ENCODE assay signal across 23 cellular contexts in the genomic region with DNA sequence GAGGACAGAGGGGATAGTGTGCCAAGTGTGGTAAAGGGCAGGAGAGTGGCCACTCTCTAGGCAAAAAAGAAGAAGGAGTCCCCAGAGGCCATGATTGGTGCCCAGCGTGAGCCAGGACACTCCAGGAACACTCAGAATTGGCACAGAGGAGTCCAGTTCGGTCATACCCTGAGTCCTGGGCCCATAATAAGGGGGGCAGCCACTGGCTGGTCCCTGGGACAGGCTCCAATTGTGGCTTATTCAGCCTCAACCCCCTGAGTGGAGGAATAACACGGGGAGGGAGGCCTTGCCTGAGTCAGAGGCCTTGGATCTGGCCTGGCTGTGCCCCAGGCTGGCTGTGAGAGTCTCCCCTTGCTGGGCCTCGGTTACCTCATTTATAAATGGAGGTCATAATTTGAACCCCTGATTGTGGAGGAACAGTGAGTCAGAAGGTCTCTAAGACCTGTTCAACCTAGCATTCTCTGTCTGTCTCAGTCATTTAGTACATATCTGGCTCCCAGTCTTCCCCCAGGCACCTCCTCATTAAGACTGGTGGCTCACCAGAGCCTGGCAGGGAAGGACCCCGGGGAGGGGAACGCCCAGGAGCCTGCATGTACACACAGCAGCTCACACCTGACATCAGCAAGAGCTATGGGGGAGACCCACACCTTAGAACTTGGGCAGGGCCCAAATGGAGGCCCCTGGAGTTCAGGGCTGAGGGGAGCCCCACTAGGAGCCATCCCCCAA.
DNase-seq lines count a peak whose midpoint lies in the region; TF ChIP-seq lines count a peak whose summit lies in the region.
"Had no signal": no experiment of that assay in that cellular context is flagged by ENCODE, and none has a peak within 500 bp of the region (broad histone marks: within the 10 kb centered on the region; RNA-seq: fewer than 3 reads in every experiment).

No MANE protein-coding gene starts in this region.

- H3K36me3 Mint-ChIP-seq in H9 (ENCODE audit: insufficient read depth in 1 of 3, low read depth in 3 of 3) = no peaks in the 10 kb centered on the region
- H3K36me3 Mint-ChIP-seq in activated CD4-positive, alpha-beta memory T cell treated with anti-CD3 and anti-CD28 coated beads, Interleukin-2, amount 10 ng/mL, durations not matched to agents 7 days and 5 days (ENCODE audit: low read depth) = no peaks in the 10 kb centered on the region
- H3K36me3 Mint-ChIP-seq: activated CD8-positive, alpha-beta memory T cell treated with anti-CD3 and anti-CD28 coated beads, Interleukin-2, amount 10 ng/mL, durations not matched to agents 7 days and 5 days; neural progenitor cell had no signal

- no peaks in the 10 kb centered on the region for H3K79me1 ChIP-seq in H9 (ENCODE audit: insufficient read depth, low read depth, low read length, poor library complexity, severe bottlenecking)

- H3K27me3 ChIP-seq in H9 (ENCODE audit: insufficient read depth, low read length) = no peaks in the 10 kb centered on the region
- no peaks in the 10 kb centered on the region for H3K27me3 ChIP-seq in H7 (ENCODE audit: control insufficient read depth, insufficient read depth, low read length)
- H3K27me3 ChIP-seq: brain microvascular endothelial cell, neural progenitor cell, SJCRH30 had no signal

- no peaks in the 10 kb centered on the region for H4K20me1 ChIP-seq in H9 (ENCODE audit: control insufficient read depth, insufficient read depth, insufficient read length)

- H3K23ac ChIP-seq in H9 (ENCODE audit: insufficient read length, low read depth, low read length) = no peak overlapping the region

- no peak overlapping the region for H3K4me3 ChIP-seq in H7 (ENCODE audit: insufficient read depth, low read depth, low read length)
- H3K4me3 ChIP-seq: heart right ventricle, neural progenitor cell, SJCRH30, thoracic aorta had no signal

- H3K4me2 ChIP-seq in H9 (ENCODE audit: insufficient read depth, insufficient read length, low read length) = no peak overlapping the region
- H3K4me2 ChIP-seq: neural progenitor cell had no signal

- no peak overlapping the region for H2BK5ac ChIP-seq in H9 (ENCODE audit: insufficient read length, low read length)

- no peaks in the 10 kb centered on the region for H3K23me2 ChIP-seq in H9 (ENCODE audit: insufficient read length, low read depth, low read length, poor library complexity, severe bottlenecking)

- no peaks in the 10 kb centered on the region for H3K4me1 ChIP-seq in H9 (ENCODE audit: insufficient read depth, low read length)
- H3K4me1 ChIP-seq: heart right ventricle, SJCRH30 had no signal

- no peak overlapping the region for H3K56ac ChIP-seq in H9 (ENCODE audit: insufficient read length, low read depth, low read length)

- TF ChIP-seq CTCF in H9 (conservative IDR thresholded peaks at IDR 0.05) = no peak

- H3K36me3 ChIP-seq in H7 (replicated peaks; ENCODE audit: control insufficient read depth, insufficient read depth, low read length) = no peaks in the 10 kb centered on the region
- H3K36me3 ChIP-seq: brain microvascular endothelial cell, heart right ventricle, neural progenitor cell, SJCRH30, thoracic aorta had no signal

- H3K27me3 Mint-ChIP-seq in H9 (ENCODE audit: low read depth) = peaks cover 4% of the 10 kb centered on the region
- peaks cover 9% of the 10 kb centered on the region for H3K27me3 Mint-ChIP-seq in activated CD4-positive, alpha-beta memory T cell treated with anti-CD3 and anti-CD28 coated beads, Interleukin-2, amount 10 ng/mL, durations not matched to agents 7 days and 5 days

- H2AK5ac ChIP-seq in H9 (ENCODE audit: insufficient read length, low read length) = no peak overlapping the region

- CTCF ChIA-PET in activated CD4-positive, alpha-beta memory T cell treated with anti-CD3 and anti-CD28 coated beads, Interleukin-2, amount 10 ng/mL, durations not matched to agents 7 days and 5 days (lab: Charles Lee) = no interaction called here

- no peak overlapping the region for H3K4ac ChIP-seq in H9 (ENCODE audit: low read depth, low read length)

- H2BK20ac ChIP-seq in H9 (ENCODE audit: low read depth, low read length, poor library complexity, severe bottlenecking) = no peak overlapping the region

- no peak overlapping the region for H3K9ac ChIP-seq in H9 (ENCODE audit: extremely low read depth, insufficient read length, low read length)
- H3K9ac ChIP-seq: neural progenitor cell had no signal

- POLR2A ChIA-PET in activated CD4-positive, alpha-beta memory T cell treated with anti-CD3 and anti-CD28 coated beads, Interleukin-2, amount 10 ng/mL, durations not matched to agents 7 days and 5 days (lab: Charles Lee) = no interaction called here

- no peak overlapping the region for H2BK120ac ChIP-seq in H9 (ENCODE audit: low read depth, low read length, poor library complexity, severe bottlenecking)

- H3K27ac ChIP-seq in H9 (ENCODE audit: insufficient read length, low read depth, low read length) (no peak overlapping the region), angular gyrus (ENCODE audit: low read depth, low read length) (peak overlapping the region; percentile 29)
- H3K27ac ChIP-seq: brain microvascular endothelial cell, heart right ventricle, neural progenitor cell, SJCRH30, thoracic aorta had no signal

- no peak overlapping the region for H3T11ph ChIP-seq in H9 (ENCODE audit: low read length)

- H2BK15ac ChIP-seq in H9 (ENCODE audit: low read depth, low read length) = no peak overlapping the region

- no peak overlapping the region for H4K8ac ChIP-seq in H9 (replicated peaks; ENCODE audit: insufficient read length, low read depth, low read length)

- H3K79me2 ChIP-seq in H9 (ENCODE audit: insufficient read depth, low read length) = no peaks in the 10 kb centered on the region

- H3K14ac ChIP-seq in H9 (ENCODE audit: insufficient read depth, low read length) = peak overlapping the region; percentile 8; the same call in 1 of the 2 replicates

- no peak overlapping the region for H4K91ac ChIP-seq in H9 (ENCODE audit: insufficient read length, low read depth, low read length)

- no peaks in the 10 kb centered on the region for H3K9me3 Mint-ChIP-seq in H9
- no peaks in the 10 kb centered on the region for H3K9me3 Mint-ChIP-seq in activated CD4-positive, alpha-beta memory T cell treated with anti-CD3 and anti-CD28 coated beads, Interleukin-2, amount 10 ng/mL, durations not matched to agents 7 days and 5 days

- WGBS in H9 (ENCODE audit: extremely low coverage, insufficient read length, low lambda C conversion rate) = no CpG with 5 or more reads among the region's 6 CpGs

- H3K4me1 Mint-ChIP-seq in H9 = peaks cover 8 to 16% of the 10 kb centered on the region in 2 experiments
- H3K4me1 Mint-ChIP-seq in activated CD4-positive, alpha-beta memory T cell treated with anti-CD3 and anti-CD28 coated beads, Interleukin-2, amount 10 ng/mL, durations not matched to agents 7 days and 5 days = peaks cover 31% of the 10 kb centered on the region

- peak overlapping the region in 1 of 3 experiments; percentile 61; a peak in 1 of 7 replicates for H3K27ac Mint-ChIP-seq in H9
- no peak overlapping the region for H3K27ac Mint-ChIP-seq in activated CD4-positive, alpha-beta memory T cell treated with anti-CD3 and anti-CD28 coated beads, Interleukin-2, amount 10 ng/mL, durations not matched to agents 7 days and 5 days
- H3K27ac Mint-ChIP-seq: activated CD8-positive, alpha-beta memory T cell treated with anti-CD3 and anti-CD28 coated beads, Interleukin-2, amount 10 ng/mL, durations not matched to agents 7 days and 5 days; B cell had no signal

- no peak overlapping the region for H4K5ac ChIP-seq in H9 (ENCODE audit: insufficient read length, low read depth, low read length)

- H3K18ac ChIP-seq in H9 (ENCODE audit: insufficient read length, low read depth, low read length) = no peak overlapping the region

- H2AFZ ChIP-seq in H9 (ENCODE audit: low read length) = no peak overlapping the region
- H2AFZ ChIP-seq: neural progenitor cell had no signal

- no peaks in the 10 kb centered on the region for H3K9me3 ChIP-seq in H9 (ENCODE audit: control insufficient read depth, low read depth, low read length)
- H3K9me3 ChIP-seq: heart right ventricle, SJCRH30, thoracic aorta had no signal

- DNase-seq in H9 (no peak), hippocampal formation (lab: John Stamatoyannopoulos, UW) (peak; percentile 27 to 51), putamen (ENCODE audit: low spot score) (peak; percentile 68), H7 (no peak)
- DNase-seq in effector CD8-positive, alpha-beta T cell (lab: John Stamatoyannopoulos, UW) = no peak
- no peak for DNase-seq in activated CD4-positive, alpha-beta memory T cell treated with anti-CD3 and anti-CD28 coated beads, Interleukin-2, amount 10 ng/mL, durations not matched to agents 7 days and 5 days
- no peak for DNase-seq in activated effector memory CD4-positive, alpha-beta T cell treated with anti-CD3 and anti-CD28 coated beads, Interleukin-2, amount 50 U/mL, for 16 hours
- DNase-seq: activated CD4-positive, CD25-positive, alpha-beta regulatory T cell treated with anti-CD3 and anti-CD28 coated beads, Interleukin-2, amount 50 U/mL, for 72 hours; activated CD8-positive, alpha-beta memory T cell treated with anti-CD3 and anti-CD28 coated beads, Interleukin-2, amount 10 ng/mL, durations not matched to agents 7 days and 5 days; activated gamma-delta T cell; brain microvascular endothelial cell; Calu3; heart right ventricle; KBM-7; NCI-H1092 treated with DMSO at 0.1 percent for 48 hours; NCI-H2107; stimulated activated CD4-positive, alpha-beta T cell treated with anti-CD3 and anti-CD28 coated beads, Interleukin-4, amount 100 ng/mL, for 4 hours; stimulated activated CD8-positive, alpha-beta memory T cell treated with anti-CD3 and anti-CD28 coated beads, Interleukin-4, amount 100 ng/mL, for 48 hours had no signal

- no peak overlapping the region for H2BK12ac ChIP-seq in H9 (ENCODE audit: insufficient read length, low read depth, low read length)

- no peak overlapping the region for H3K4me3 Mint-ChIP-seq in H9
- no peak overlapping the region for H3K4me3 Mint-ChIP-seq in activated CD4-positive, alpha-beta memory T cell treated with anti-CD3 and anti-CD28 coated beads, Interleukin-2, amount 10 ng/mL, durations not matched to agents 7 days and 5 days
- H3K4me3 Mint-ChIP-seq: activated CD8-positive, alpha-beta memory T cell treated with anti-CD3 and anti-CD28 coated beads, Interleukin-2, amount 10 ng/mL, durations not matched to agents 7 days and 5 days; B cell had no signal

Comparison
In these comparisons a context has a peak if more than half of its experiments do, and no peak if none do; other contexts are left out.
1. DNase-seq: peak in hippocampal formation (2 of 2) and putamen (single experiment); none in H9 (single experiment), effector CD8-positive, alpha-beta T cell (single experiment), activated CD4-positive, alpha-beta memory T cell treated with anti-CD3 and anti-CD28 coated beads, Interleukin-2, amount 10 ng/mL, durations not matched to agents 7 days and 5 days (single experiment), H7 (single experiment) and activated effector memory CD4-positive, alpha-beta T cell treated with anti-CD3 and anti-CD28 coated beads, Interleukin-2, amount 50 U/mL, for 16 hours (single experiment).